ENCODE assay signal across 30 cellular contexts in genomic region chr6:169664227-169664626, GRCh38.
"Had no signal": no experiment of that assay in that cellular context is flagged by ENCODE, and none has a peak within 500 bp of the region (broad histone marks: within the 10 kb centered on the region; RNA-seq: fewer than 3 reads in every experiment).

No MANE protein-coding gene starts in this region.

- H3K27me3 ChIP-seq: body of pancreas, esophagus muscularis mucosa, foreskin keratinocyte, gastrocnemius medialis, heart left ventricle had no signal

- H3K4me3 Mint-ChIP-seq: activated CD4-positive, alpha-beta memory T cell treated with anti-CD3 and anti-CD28 coated beads for 36 hours; activated CD4-positive, alpha-beta T cell treated with anti-CD3 and anti-CD28 coated beads for 36 hours; activated CD4-positive, alpha-beta T cell treated with anti-CD3 and anti-CD28 coated beads, Interleukin-2, amount 10 ng/mL, durations not matched to agents 24 days and 14 days; activated naive CD8-positive, alpha-beta T cell; activated T-cell treated with anti-CD3 and anti-CD28 coated beads, Interleukin-2, amount 50 U/mL, for 4 hours; activated T-helper 17 cell treated with anti-CD3 and anti-CD28 coated beads, Interleukin-2, amount 50 U/mL, for 72 hours; effector memory CD8-positive, alpha-beta T cell; T-helper 17 cell; T-helper 2 cell treated with Interferon-gamma antibody and Interleukin-4, amounts not matched to agents 5 μg/mL and 100 μg/mL, for 36 hours had no signal

- H3K9me3 ChIP-seq: body of pancreas, esophagus muscularis mucosa, gastrocnemius medialis, heart left ventricle had no signal

- DNase-seq: activated CD4-positive, alpha-beta memory T cell treated with anti-CD3 and anti-CD28 coated beads for 36 hours; activated CD4-positive, alpha-beta T cell treated with anti-CD3 and anti-CD28 coated beads for 36 hours; activated CD4-positive, alpha-beta T cell treated with anti-CD3 and anti-CD28 coated beads, Interleukin-2, amount 10 ng/mL, durations not matched to agents 24 days and 14 days; activated CD4-positive, CD25-positive, alpha-beta regulatory T cell; activated CD4-positive, CD25-positive, alpha-beta regulatory T cell treated with anti-CD3 and anti-CD28 coated beads, Interleukin-2, amount 50 U/mL, for 72 hours; activated CD8-positive, alpha-beta memory T cell treated with anti-CD3 and anti-CD28 coated beads for 24 hours; activated effector memory CD4-positive, alpha-beta T cell treated with Interleukin-2 at 50 U/mL for 16 hours; activated gamma-delta T cell treated with Interleukin-2 at 50 U/mL for 16 hours; activated naive CD4-positive, alpha-beta T cell treated with anti-CD3 and anti-CD28 coated beads, Interleukin-2, amount 50 U/mL, for 16 hours; activated naive CD4-positive, alpha-beta T cell treated with Interleukin-2 at 50 U/mL for 16 hours; activated T-cell treated with anti-CD3 and anti-CD28 coated beads, Interleukin-2, amount 50 U/mL, for 4 hours; amniotic stem cell; anterior cingulate cortex; body of pancreas; caudate nucleus; cortex of kidney; dermis blood vessel endothelial cell; effector CD4-positive, alpha-beta T cell; effector memory CD8-positive, alpha-beta T cell; erythroblast; foreskin keratinocyte; gastrocnemius medialis; glutamatergic neuron; heart left ventricle; T-helper 1 cell; T-helper 17 cell had no signal

- H3K27me3 Mint-ChIP-seq: activated CD4-positive, alpha-beta memory T cell treated with anti-CD3 and anti-CD28 coated beads for 36 hours; activated CD4-positive, alpha-beta T cell treated with anti-CD3 and anti-CD28 coated beads for 36 hours; activated CD4-positive, alpha-beta T cell treated with anti-CD3 and anti-CD28 coated beads, Interleukin-2, amount 10 ng/mL, durations not matched to agents 24 days and 14 days; activated naive CD8-positive, alpha-beta T cell; activated T-helper 17 cell treated with anti-CD3 and anti-CD28 coated beads, Interleukin-2, amount 50 U/mL, for 72 hours; effector memory CD8-positive, alpha-beta T cell; T-helper 17 cell had no signal

- H3K9me3 Mint-ChIP-seq: activated CD4-positive, alpha-beta memory T cell treated with anti-CD3 and anti-CD28 coated beads for 36 hours; activated CD4-positive, alpha-beta T cell treated with anti-CD3 and anti-CD28 coated beads, Interleukin-2, amount 10 ng/mL, durations not matched to agents 24 days and 14 days; activated T-cell treated with anti-CD3 and anti-CD28 coated beads, Interleukin-2, amount 50 U/mL, for 4 hours; activated T-helper 17 cell treated with anti-CD3 and anti-CD28 coated beads, Interleukin-2, amount 50 U/mL, for 72 hours; effector memory CD8-positive, alpha-beta T cell; T-helper 2 cell treated with Interferon-gamma antibody and Interleukin-4, amounts not matched to agents 5 μg/mL and 100 μg/mL, for 36 hours had no signal

- ATAC-seq: activated CD4-positive, alpha-beta T cell treated with anti-CD3 and anti-CD28 coated beads for 36 hours; activated T-cell treated with anti-CD3 and anti-CD28 coated beads, Interleukin-2, amount 50 U/mL, for 4 hours; activated T-helper 17 cell treated with anti-CD3 and anti-CD28 coated beads, Interleukin-2, amount 50 U/mL, for 72 hours; body of pancreas; effector memory CD8-positive, alpha-beta T cell; foreskin keratinocyte; gastrocnemius medialis; heart left ventricle; T-helper 17 cell had no signal

- H3K4me3 ChIP-seq: body of pancreas, esophagus muscularis mucosa, gastrocnemius medialis, heart left ventricle had no signal

- H3K4me1 Mint-ChIP-seq: activated CD4-positive, alpha-beta T cell treated with anti-CD3 and anti-CD28 coated beads, Interleukin-2, amount 10 ng/mL, durations not matched to agents 24 days and 14 days; activated T-helper 17 cell treated with anti-CD3 and anti-CD28 coated beads, Interleukin-2, amount 50 U/mL, for 72 hours had no signal

- H3K4me1 ChIP-seq: body of pancreas, foreskin keratinocyte, gastrocnemius medialis had no signal

- H3K27ac Mint-ChIP-seq: activated CD4-positive, alpha-beta memory T cell treated with anti-CD3 and anti-CD28 coated beads for 36 hours; activated CD4-positive, alpha-beta T cell treated with anti-CD3 and anti-CD28 coated beads for 36 hours; activated CD4-positive, alpha-beta T cell treated with anti-CD3 and anti-CD28 coated beads, Interleukin-2, amount 10 ng/mL, durations not matched to agents 24 days and 14 days; activated naive CD8-positive, alpha-beta T cell; activated T-helper 17 cell treated with anti-CD3 and anti-CD28 coated beads, Interleukin-2, amount 50 U/mL, for 72 hours; effector memory CD8-positive, alpha-beta T cell; T-helper 17 cell; T-helper 2 cell treated with Interferon-gamma antibody and Interleukin-4, amounts not matched to agents 5 μg/mL and 100 μg/mL, for 36 hours had no signal

- H3K27ac ChIP-seq: body of pancreas, esophagus muscularis mucosa, foreskin keratinocyte, gastrocnemius medialis, heart left ventricle had no signal
